8 cellular contexts compared by ENCODE assay signal in the genomic region with DNA sequence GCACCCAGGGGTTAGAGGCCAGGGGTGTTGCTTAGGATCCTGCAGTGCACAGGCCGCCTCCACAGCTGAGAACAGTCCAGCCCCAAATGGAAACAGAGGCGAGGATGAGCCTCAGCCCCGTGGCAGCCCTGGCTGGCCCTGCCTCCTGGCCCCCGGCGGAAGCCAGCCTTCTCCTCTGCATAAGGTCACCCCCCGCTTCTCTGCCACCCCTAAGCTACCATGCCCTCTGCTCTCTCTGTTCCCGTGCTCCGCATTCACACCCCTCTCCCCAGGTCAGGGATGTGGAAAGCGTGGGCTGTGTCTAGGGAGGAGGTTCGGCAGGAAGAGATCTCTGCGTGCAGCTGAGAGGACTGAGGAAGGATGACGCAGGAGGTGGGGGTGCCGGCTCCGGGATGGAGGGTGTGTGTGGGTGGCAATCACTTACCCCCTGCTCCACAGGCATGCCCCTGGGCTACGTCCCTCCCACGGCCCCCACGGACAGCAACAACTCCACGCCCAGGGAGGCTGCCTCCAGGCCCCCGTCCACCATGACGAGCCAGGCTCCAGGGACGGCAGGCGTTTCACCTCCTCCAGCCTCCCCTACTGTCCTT. TPM values are rescaled to one million over a fixed set of nuclear protein-coding genes. Genes with fewer than 3 reads are reported as not detected.
DNase-seq lines count a peak whose midpoint lies in the region; TF ChIP-seq lines count a peak whose summit lies in the region.
"Had no signal": no experiment of that assay in that cellular context is flagged by ENCODE, and none has a peak within 500 bp of the region (broad histone marks: within the 10 kb centered on the region; RNA-seq: fewer than 3 reads in every experiment).

No MANE protein-coding gene starts in this region.

- peaks cover 12% of the 10 kb centered on the region for H3K4me1 Mint-ChIP-seq in type B pancreatic cell (ENCODE audit: unreplicated experiment)

- H3K9ac ChIP-seq in MM.1S (ENCODE audit: low read length) = no peak overlapping the region

- peaks cover 10% of the 10 kb centered on the region for H3K27me3 Mint-ChIP-seq in type B pancreatic cell

- H3K4me3 Mint-ChIP-seq in type B pancreatic cell = no peak overlapping the region

- H3K27me3 ChIP-seq in MM.1S (replicated peaks; ENCODE audit: insufficient read depth, low read length) = peaks cover 98% of the 10 kb centered on the region
- H3K27me3 ChIP-seq: adrenal gland had no signal

- H3K36me3 Mint-ChIP-seq in type B pancreatic cell = no peaks in the 10 kb centered on the region

- DNase-seq in EL (peak; percentile 84), caudate nucleus (lab: John Stamatoyannopoulos, UW) (peak in 34 of 61 donors; percentile 16 to 83 (median 46)), posterior vena cava (ENCODE audit: low spot score) (peak; percentile 88), MM.1S (no peak), NCI-H2227 treated with DMSO at 0.1 percent for 48 hours (lab: John Stamatoyannopoulos, UW) (no peak), type B pancreatic cell (ENCODE audit: extremely low spot score, unreplicated experiment) (no peak)

- no peaks in the 10 kb centered on the region for H3K79me2 ChIP-seq in MM.1S (ENCODE audit: low read length)

- H3K9me2 ChIP-seq in MM.1S (replicated peaks; ENCODE audit: insufficient read depth, low read length) = no peaks in the 10 kb centered on the region

- no peak overlapping the region for H3K4me3 ChIP-seq in MM.1S (ENCODE audit: low read length)
- H3K4me3 ChIP-seq: adrenal gland had no signal

- H3K9me3 Mint-ChIP-seq in type B pancreatic cell = no peaks in the 10 kb centered on the region

- TF ChIP-seq CTCF in MM.1S (IDR thresholded peaks at IDR 0.05; ENCODE audit: low read length) (no peak), type B pancreatic cell (conservative IDR thresholded peaks at IDR 0.05) (no peak)

- no peaks in the 10 kb centered on the region for H3K36me3 ChIP-seq in MM.1S (replicated peaks; ENCODE audit: insufficient read depth, low read length)
- H3K36me3 ChIP-seq: adrenal gland had no signal

- no peaks in the 10 kb centered on the region for H3K4me1 ChIP-seq in MM.1S (ENCODE audit: low read length)
- H3K4me1 ChIP-seq: adrenal gland had no signal

- peak overlapping the region; percentile 69 for H3K27ac ChIP-seq in caudate nucleus (ENCODE audit: low read depth, low read length)
- H3K27ac ChIP-seq in MM.1S (ENCODE audit: low read length) = no peak overlapping the region

- H3K4me2 ChIP-seq in MM.1S (ENCODE audit: low read depth, low read length) = no peak overlapping the region

- H3F3A ChIP-seq in MM.1S (ENCODE audit: insufficient read depth, low read length) = no peaks in the 10 kb centered on the region

- H3K9me3 ChIP-seq in MM.1S (replicated peaks; ENCODE audit: insufficient read depth, low read length) = no peaks in the 10 kb centered on the region
- H3K9me3 ChIP-seq: adrenal gland had no signal

- intact Hi-C loops in posterior vena cava (cut with DNase I) = no loop called here

- H4K20me1 ChIP-seq in MM.1S (ENCODE audit: insufficient read depth, low read length) = no peaks in the 10 kb centered on the region

- H3K27ac Mint-ChIP-seq in type B pancreatic cell = no peak overlapping the region

- no peak overlapping the region for H2AFZ ChIP-seq in MM.1S (ENCODE audit: low read length)

RNA-seq across cellular contexts. Expression of gene SSC5D, which starts 6.0 kb away (rescaled TPM):
- total RNA-seq in posterior vena cava (10 to 100 TPM; 32.4 to 40.6 TPM), type B pancreatic cell (ENCODE audit: low replicate concordance) (0.83 and 1.5 TPM in 2 replicates)

RNA-seq across cellular contexts. Expression of gene NAT14, which starts 9.3 kb away (rescaled TPM):
- 10 to 100 TPM; 15.8 to 16.3 TPM for total RNA-seq in posterior vena cava
- 46.5 and 64.3 TPM in 2 replicates for total RNA-seq in type B pancreatic cell (ENCODE audit: low replicate concordance)

RNA-seq across cellular contexts. Expression of gene ZNF628, which starts 17.9 kb away (rescaled TPM):
- total RNA-seq in posterior vena cava (1 to 10 TPM; 5.7 to 7.9 TPM), type B pancreatic cell (ENCODE audit: low replicate concordance) (10.3 and 13.2 TPM in 2 replicates)

RNA-seq across cellular contexts. Expression of gene C19orf85, which starts 29.7 kb away (rescaled TPM):
- total RNA-seq in posterior vena cava = not detected
- total RNA-seq in type B pancreatic cell (ENCODE audit: low replicate concordance) = not detected in 2 replicates
- total RNA-seq: adrenal gland, urinary bladder had no signal

RNA-seq across cellular contexts. Expression of gene ISOC2, which starts 32.8 kb away (rescaled TPM):
- total RNA-seq in posterior vena cava = 10 to 100 TPM; 23.1 to 25.1 TPM
- 44.2 and 47.5 TPM in 2 replicates for total RNA-seq in type B pancreatic cell (ENCODE audit: low replicate concordance)

Comparison
In these comparisons a context has a peak if more than half of its experiments do, and no peak if none do; other contexts are left out.
1. DNase-seq: peak in EL (single experiment), caudate nucleus (34 of 61) and posterior vena cava (single experiment); none in MM.1S (single experiment), NCI-H2227 treated with DMSO at 0.1 percent for 48 hours (single experiment) and type B pancreatic cell (single experiment).
2. RNA of gene SSC5D, which starts 6.0 kb away (total RNA-seq): 32.4 to 40.6 TPM in posterior vena cava; 0.83 to 1.5 TPM in type B pancreatic cell; every median in the first group is over 10 times any median in the second.